Comparison of ENCODE assay signal across 8 cellular contexts in the genomic region with DNA sequence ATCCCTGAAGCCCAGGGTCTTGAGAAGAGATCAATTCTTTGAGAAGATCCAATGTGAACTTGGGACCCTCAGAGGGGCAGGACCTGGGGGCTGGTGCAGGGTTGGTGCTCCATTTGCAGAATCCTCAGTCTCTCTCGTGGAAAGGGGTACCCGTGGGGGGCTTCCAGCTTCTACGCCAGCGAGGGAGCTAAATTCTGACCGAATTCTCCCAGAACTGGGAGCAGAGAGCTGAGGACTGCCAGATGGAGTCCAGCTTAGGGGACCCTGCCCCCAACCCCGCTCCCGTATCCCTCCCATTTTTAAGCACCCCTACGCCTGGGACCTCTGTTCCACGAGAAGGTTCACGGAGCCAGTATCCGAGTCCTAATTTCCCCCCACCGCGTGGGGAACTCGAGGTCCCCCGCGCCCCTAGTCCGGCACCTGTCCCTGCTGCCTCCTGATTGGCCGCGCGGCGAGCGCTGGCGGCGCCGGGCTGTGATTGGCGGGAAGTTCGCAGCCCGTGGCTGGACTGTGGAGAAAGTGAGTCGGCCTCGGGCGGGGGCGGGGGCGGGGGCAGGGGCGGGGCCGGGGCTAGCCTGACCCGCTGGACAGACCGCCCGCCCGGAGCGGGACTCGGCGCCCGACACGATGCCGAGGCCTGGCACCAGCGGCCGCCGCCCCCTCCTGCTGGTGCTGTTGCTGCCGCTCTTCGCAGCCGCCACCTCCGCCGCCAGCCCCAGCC. TPM values are rescaled to one million over a fixed set of nuclear protein-coding genes. Genes with fewer than 3 reads are reported as not detected.
DNase-seq lines count a peak whose midpoint lies in the region; ATAC-seq and TF ChIP-seq lines count a peak whose summit lies in the region.

No MANE protein-coding gene starts in this region.

- no peak overlapping the region for H3K4me3 ChIP-seq in endodermal cell (ENCODE audit: low read length)
- H3K4me3 ChIP-seq in osteoblast (ENCODE audit: insufficient read depth, low read length), result peak overlapping the region; percentile 61

- H3K36me3 ChIP-seq in endodermal cell (ENCODE audit: control insufficient read depth, insufficient read depth, low read length), result no peaks in the 10 kb centered on the region
- no peaks in the 10 kb centered on the region for H3K36me3 ChIP-seq in osteoblast (ENCODE audit: insufficient read depth, low read length)

- H3K36me3 Mint-ChIP-seq in endodermal cell (ENCODE audit: low read depth), result peaks cover 3% of the 10 kb centered on the region

- peaks cover 6% of the 10 kb centered on the region for H4K20me1 ChIP-seq in osteoblast (ENCODE audit: insufficient read depth, low read length)

- TF ChIP-seq CTCF in endodermal cell (conservative IDR thresholded peaks at IDR 0.05), result no peak
- TF ChIP-seq CTCF in osteoblast (IDR thresholded peaks at IDR 0.05; ENCODE audit: extremely low read depth, low read depth, low read length), result no peak

- H3K9me3 ChIP-seq in endodermal cell (ENCODE audit: control insufficient read depth, low read length) (no peaks in the 10 kb centered on the region), osteoblast (ENCODE audit: low read depth, low read length) (no peaks in the 10 kb centered on the region)

- ATAC-seq in HG02610 (IDR thresholded peaks at IDR 0.05; ENCODE audit: unreplicated experiment) (no peak), GM21447 (IDR thresholded peaks at IDR 0.05; ENCODE audit: unreplicated experiment) (no peak)

- peaks cover 50% of the 10 kb centered on the region for H3K27me3 ChIP-seq in endodermal cell (ENCODE audit: control insufficient read depth, insufficient read depth, low read length, poor library complexity, severe bottlenecking)
- H3K27me3 ChIP-seq in osteoblast (ENCODE audit: insufficient read depth, low read length), result peaks cover 25% of the 10 kb centered on the region

- no peak overlapping the region for H3K9ac ChIP-seq in endodermal cell (ENCODE audit: extremely low read depth, low read length, poor library complexity, severe bottlenecking)

- H3K4me3 Mint-ChIP-seq in endodermal cell, result no peak overlapping the region

- H3K9me3 Mint-ChIP-seq in endodermal cell, result no peaks in the 10 kb centered on the region

- peak overlapping the region; percentile 82 for H3K4me2 ChIP-seq in osteoblast (ENCODE audit: insufficient read depth, low read length)

- no peak overlapping the region for H3K27ac Mint-ChIP-seq in endodermal cell

- WGBS in endodermal cell (ENCODE audit: insufficient coverage in 1 of 2, insufficient read length in 1 of 2), 2 experiments, result 13% methylated on average over 53 of the region's 53 CpGs; no CpG with 5 or more reads in 1 of the 2 experiments

- H3K4me1 ChIP-seq in endodermal cell (ENCODE audit: control insufficient read depth, insufficient read depth, low read length), result peaks cover 8% of the 10 kb centered on the region
- H3K4me1 ChIP-seq in osteoblast (ENCODE audit: insufficient read depth, low read length), result peaks cover 31% of the 10 kb centered on the region

- no peaks in the 10 kb centered on the region for H3K79me2 ChIP-seq in osteoblast (ENCODE audit: insufficient read depth, low read length)

- peak; percentile 72 for DNase-seq in EH (ENCODE audit: low read depth)
- DNase-seq in NCI-H460 (ENCODE audit: extremely low read depth, low read depth), result peak; percentile 57
- peak; percentile 89 for DNase-seq in endodermal cell
- DNase-seq in osteoblast (ENCODE audit: insufficient read length, low spot score, missing footprints), result peak; percentile 98
- DNase-seq in OCI-M2 (lab: John Stamatoyannopoulos, UW; ENCODE audit: unreplicated experiment), result no peak
- no peak for DNase-seq in SKM-1 (lab: John Stamatoyannopoulos, UW; ENCODE audit: unreplicated experiment)

- peaks cover 69% of the 10 kb centered on the region for H3K27me3 Mint-ChIP-seq in endodermal cell (ENCODE audit: insufficient read depth)

- H3K4me1 Mint-ChIP-seq in endodermal cell, result peaks cover 4% of the 10 kb centered on the region

- no peak overlapping the region for H2AFZ ChIP-seq in osteoblast (ENCODE audit: low read length)

- no peak overlapping the region for H3K27ac ChIP-seq in endodermal cell (ENCODE audit: low read depth, low read length)
- H3K27ac ChIP-seq in osteoblast (ENCODE audit: low read depth, low read length), result no peak overlapping the region

RNA-seq across cellular contexts. Expression of a gene that starts 4.4 kb away (rescaled TPM):
- total RNA-seq in NCI-H460 (2014; rRNA removed; shearing (Covaris generic)), result 24.2 and 29.9 TPM in 2 replicates
- 191 and 335 TPM in 2 replicates for polyA plus RNA-seq in NCI-H460 (2014; cell fraction: nucleus; rRNA removed)
- total RNA-seq in endodermal cell (100 to 1,000 TPM; 104 to 133 TPM), osteoblast (13.6 and 16.6 TPM in 2 replicates)
- 219 TPM for polyA plus RNA-seq in endodermal cell (2013, experiment 1 of 2)
- polyA plus RNA-seq in endodermal cell (2013, experiment 2 of 2), result 194 TPM

RNA-seq across cellular contexts. Expression of a gene that starts 20.1 kb away (rescaled TPM):
- 23.0 and 25.7 TPM in 2 replicates for total RNA-seq in NCI-H460 (2014; rRNA removed; shearing (Covaris generic))
- 31.0 and 41.7 TPM in 2 replicates for polyA plus RNA-seq in NCI-H460 (2014; cell fraction: nucleus; rRNA removed)
- 100 to 1,000 TPM; 110 TPM for total RNA-seq in endodermal cell
- polyA plus RNA-seq in endodermal cell (2013, experiment 1 of 2), result 90.9 TPM
- 81.4 TPM for polyA plus RNA-seq in endodermal cell (2013, experiment 2 of 2)
- 16.3 and 18.9 TPM in 2 replicates for total RNA-seq in osteoblast

Comparison
In these comparisons a context has a peak if more than half of its experiments do, and no peak if none do; other contexts are left out.
1. DNase-seq: peak in EH (single experiment), NCI-H460 (single experiment), endodermal cell (single experiment) and osteoblast (single experiment); none in OCI-M2 (single experiment) and SKM-1 (single experiment).